25 cellular contexts compared by ENCODE assay signal in the genomic region with DNA sequence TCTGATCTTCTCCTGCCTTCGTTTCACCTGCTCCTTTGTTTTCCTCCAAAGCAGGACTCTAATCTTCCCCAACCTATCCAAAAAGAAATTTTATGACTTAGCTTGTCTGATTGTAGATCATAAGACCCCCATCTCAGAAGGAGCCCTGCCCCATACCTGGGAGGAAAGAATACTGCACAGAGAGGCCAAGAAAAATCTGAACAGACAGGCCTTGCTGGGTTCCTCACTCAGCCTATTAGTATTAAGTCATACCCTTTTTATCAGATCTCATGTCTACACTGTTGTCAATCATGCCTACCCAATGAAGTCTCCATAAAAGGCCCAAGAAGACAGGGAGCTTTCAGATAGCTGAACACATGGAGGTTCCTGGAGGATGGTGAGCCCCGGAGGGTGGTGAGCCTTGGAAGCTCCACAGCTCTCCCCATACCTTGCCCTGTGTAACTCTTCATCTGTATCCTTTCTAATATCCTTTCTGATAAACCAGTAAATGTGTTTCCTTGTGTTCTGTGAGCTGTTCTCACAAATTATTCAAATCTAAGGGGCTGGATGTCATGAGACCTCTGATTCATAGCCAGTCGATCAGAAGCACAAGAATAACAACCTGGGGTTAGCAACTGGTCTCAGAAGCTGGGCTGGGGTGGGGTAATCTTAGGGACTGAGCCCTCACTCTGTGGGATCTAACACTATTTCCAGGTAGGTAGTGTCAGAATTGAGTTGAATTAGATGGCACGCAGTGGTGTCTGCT.
"Had no signal": no experiment of that assay in that cellular context is flagged by ENCODE, and none has a peak within 500 bp of the region (broad histone marks: within the 10 kb centered on the region; RNA-seq: fewer than 3 reads in every experiment).

No MANE protein-coding gene starts in this region.

- H3K36me3 Mint-ChIP-seq: naive thymus-derived CD8-positive, alpha-beta T cell; stimulated activated memory B cell treated with anti-CD40 and anti-IgM and Interleukin-4, amounts not matched to agents 10 μg/mL and 1 μg/mL and 100 μg/mL, for 72 hours had no signal

- H3K4me3 ChIP-seq: heart right ventricle, hepatocyte, left lung, lower lobe of right lung, psoas muscle, skin epidermis, spleen, thyroid gland, transverse colon, vagina had no signal

- DNase-seq: heart right ventricle; kidney glomerular epithelial cell; left colon; left lung; lower lobe of right lung; mammary epithelial cell; mesenchymal stem cell; naive thymus-derived CD8-positive, alpha-beta T cell; nucleus accumbens; psoas muscle; right cardiac atrium; spleen; stimulated activated CD4-positive, alpha-beta T cell treated with anti-CD3 and anti-CD28 coated beads, Interleukin-4, amount 100 ng/mL, for 24 hours; stimulated activated naive CD4-positive, alpha-beta T cell treated with Interleukin-2 at 50 U/mL for 16 hours; stimulated activated naive CD8-positive, alpha-beta T cell treated with anti-CD3 and anti-CD28 coated beads, Interleukin-15, amount 100 ng/mL, for 72 hours; substantia nigra; thyroid gland; transverse colon had no signal

- H3K4me1 Mint-ChIP-seq: naive thymus-derived CD8-positive, alpha-beta T cell; nephron; neural crest cell; stimulated activated memory B cell treated with anti-CD40 and anti-IgM and Interleukin-4, amounts not matched to agents 10 μg/mL and 1 μg/mL and 100 μg/mL, for 72 hours; stimulated activated naive CD8-positive, alpha-beta T cell treated with anti-CD3 and anti-CD28 coated beads, Interleukin-15, amount 100 ng/mL, for 72 hours had no signal

- H3K79me2 ChIP-seq: hepatocyte, parathyroid adenoma had no signal

- H3K9me3 Mint-ChIP-seq: naive thymus-derived CD8-positive, alpha-beta T cell; nephron; neural crest cell; stimulated activated memory B cell treated with anti-CD40 and anti-IgM and Interleukin-4, amounts not matched to agents 10 μg/mL and 1 μg/mL and 100 μg/mL, for 72 hours; stimulated activated naive CD8-positive, alpha-beta T cell treated with anti-CD3 and anti-CD28 coated beads, Interleukin-15, amount 100 ng/mL, for 72 hours had no signal

- H3K27me3 ChIP-seq: hepatocyte, left lung, thyroid gland, transverse colon, vagina had no signal

- H3K4me3 Mint-ChIP-seq: naive thymus-derived CD8-positive, alpha-beta T cell; nephron; neural crest cell; stimulated activated memory B cell treated with anti-CD40 and anti-IgM and Interleukin-4, amounts not matched to agents 10 μg/mL and 1 μg/mL and 100 μg/mL, for 72 hours; stimulated activated naive CD8-positive, alpha-beta T cell treated with anti-CD3 and anti-CD28 coated beads, Interleukin-15, amount 100 ng/mL, for 72 hours had no signal

- H3K27me3 Mint-ChIP-seq: naive thymus-derived CD8-positive, alpha-beta T cell; stimulated activated memory B cell treated with anti-CD40 and anti-IgM and Interleukin-4, amounts not matched to agents 10 μg/mL and 1 μg/mL and 100 μg/mL, for 72 hours had no signal

- H3K36me3 ChIP-seq: heart right ventricle, left lung, lower lobe of right lung, spleen, thyroid gland, transverse colon, vagina had no signal

- H3K4me2 ChIP-seq: hepatocyte had no signal

- H3K27ac Mint-ChIP-seq: naive thymus-derived CD8-positive, alpha-beta T cell; nephron; stimulated activated memory B cell treated with anti-CD40 and anti-IgM and Interleukin-4, amounts not matched to agents 10 μg/mL and 1 μg/mL and 100 μg/mL, for 72 hours; stimulated activated naive CD8-positive, alpha-beta T cell treated with anti-CD3 and anti-CD28 coated beads, Interleukin-15, amount 100 ng/mL, for 72 hours had no signal

- H3K9me3 ChIP-seq: heart right ventricle, left lung, lower lobe of right lung, psoas muscle, spleen, thyroid gland, transverse colon, vagina had no signal

- H2AFZ ChIP-seq: hepatocyte, parathyroid adenoma had no signal

- H3K9ac ChIP-seq: parathyroid adenoma had no signal

- H3K4me1 ChIP-seq: heart right ventricle, left lung, lower lobe of right lung, parathyroid adenoma, psoas muscle, spleen, thyroid gland, transverse colon, vagina had no signal

- H3K27ac ChIP-seq: heart right ventricle, hepatocyte, left lung, lower lobe of right lung, parathyroid adenoma, psoas muscle, skin epidermis, spleen, thyroid gland, transverse colon, vagina had no signal
